21 cellular contexts compared by ENCODE assay signal in genomic region chr12:85005615-85006014, GRCh38. TPM values are rescaled to one million over a fixed set of nuclear protein-coding genes. Genes with fewer than 3 reads are reported as not detected.
DNase-seq lines count a peak whose midpoint lies in the region; ATAC-seq and TF ChIP-seq lines count a peak whose summit lies in the region.
"Had no signal": no experiment of that assay in that cellular context is flagged by ENCODE, and none has a peak within 500 bp of the region (broad histone marks: within the 10 kb centered on the region; RNA-seq: fewer than 3 reads in every experiment).

No MANE protein-coding gene starts in this region.

- peaks cover 13% of the 10 kb centered on the region for H3K9me3 Mint-ChIP-seq in HFFc6

- no peak for TF ChIP-seq EP300 in sigmoid colon (IDR thresholded peaks at IDR 0.05)

- H3K4me3 ChIP-seq in Jurkat, Clone E6-1 (ENCODE audit: low read length) = no peak overlapping the region
- no peak overlapping the region for H3K4me3 ChIP-seq in NB4 (ENCODE audit: low read depth, low read length)
- H3K4me3 ChIP-seq in sigmoid colon = no peak overlapping the region
- H3K4me3 ChIP-seq: SJSA1 had no signal

- no peaks in the 10 kb centered on the region for H3K4me1 Mint-ChIP-seq in HFFc6 (ENCODE audit: low read depth)
- H3K4me1 Mint-ChIP-seq: CD4-positive, CD25-positive, alpha-beta regulatory T cell had no signal

- no peaks in the 10 kb centered on the region for H3K36me3 ChIP-seq in sigmoid colon
- H3K36me3 ChIP-seq: SJSA1 had no signal

- TF ChIP-seq CTCF in NB4 (IDR thresholded peaks at IDR 0.05; ENCODE audit: low read depth, low read length) (no peak), foreskin keratinocyte (conservative IDR thresholded peaks at IDR 0.05) (no peak), sigmoid colon (IDR thresholded peaks at IDR 0.05) (no peak), HFFc6 (IDR thresholded peaks at IDR 0.05) (no peak)

- TF ChIP-seq POLR2A in NB4 (IDR thresholded peaks at IDR 0.05; ENCODE audit: extremely low read depth, insufficient read length) (no peak), sigmoid colon (IDR thresholded peaks at IDR 0.05) (no peak)

- 67 to 89% methylated on average over 1 of the region's 1 CpG for WGBS in sigmoid colon, 2 donors

- H3K4me3 Mint-ChIP-seq in HFFc6 = no peak overlapping the region

- DNase-seq in Jurkat, Clone E6-1 (ENCODE audit: low read depth, low spot score) = peak; percentile 67
- peak; percentile 11 for DNase-seq in NB4 (ENCODE audit: low read depth)
- no peak for DNase-seq in foreskin keratinocyte
- DNase-seq in stimulated activated naive CD8-positive, alpha-beta T cell treated with anti-CD3 and anti-CD28 coated beads, Interleukin-15, Interleukin-2, amounts not matched to agents 100 U/mL and 50 U/mL, for 24 hours = no peak
- DNase-seq in sigmoid colon = no peak
- DNase-seq in iPS-NIHi11 (ENCODE audit: low spot score) = no peak
- no peak for DNase-seq in HFFc6
- DNase-seq: CD4-positive, CD25-positive, alpha-beta regulatory T cell; COR-L47; DMS153; NCI-H1417; NCI-H1694 treated with DMSO at 0.1 percent for 48 hours; NCI-H2081 treated with DMSO at 0.1 percent for 48 hours had no signal

- intact Hi-C loops in sigmoid colon (cut with DNase I) = no loop called here

- no peaks in the 10 kb centered on the region for H3K36me3 Mint-ChIP-seq in HFFc6 (ENCODE audit: low read depth)
- H3K36me3 Mint-ChIP-seq: CD4-positive, CD25-positive, alpha-beta regulatory T cell had no signal

- no peaks in the 10 kb centered on the region for H3K9me3 ChIP-seq in sigmoid colon
- H3K9me3 ChIP-seq: SJSA1 had no signal

- H3K27me3 ChIP-seq in foreskin keratinocyte = no peaks in the 10 kb centered on the region
- H3K27me3 ChIP-seq in sigmoid colon = no peaks in the 10 kb centered on the region
- H3K27me3 ChIP-seq: SJSA1 had no signal

- no peaks in the 10 kb centered on the region for H3K4me1 ChIP-seq in foreskin keratinocyte
- H3K4me1 ChIP-seq in sigmoid colon = no peaks in the 10 kb centered on the region
- H3K4me1 ChIP-seq: SJSA1 had no signal

- H3K27me3 Mint-ChIP-seq in HFFc6 (ENCODE audit: insufficient read depth) = peaks cover 1% of the 10 kb centered on the region
- H3K27me3 Mint-ChIP-seq: CD4-positive, CD25-positive, alpha-beta regulatory T cell had no signal

- H3K27ac ChIP-seq in foreskin keratinocyte (no peak overlapping the region), sigmoid colon (no peak overlapping the region)
- H3K27ac ChIP-seq: HL-60, KMS-11, SJSA1 had no signal

- peak; percentile 18 for ATAC-seq in foreskin keratinocyte
- peak; percentile 49 for ATAC-seq in stimulated activated naive CD8-positive, alpha-beta T cell treated with anti-CD3 and anti-CD28 coated beads, Interleukin-15, Interleukin-2, amounts not matched to agents 100 U/mL and 50 U/mL, for 24 hours
- ATAC-seq: Right ventricle myocardium inferior had no signal

- no peak overlapping the region for H3K27ac Mint-ChIP-seq in HFFc6
- H3K27ac Mint-ChIP-seq: CD4-positive, CD25-positive, alpha-beta regulatory T cell had no signal

RNA-seq across cellular contexts. Expression of gene TSPAN19, which starts 30.5 kb away (rescaled TPM):
- polyA plus RNA-seq in Jurkat, Clone E6-1 (2012; ENCODE audit: insufficient read depth, insufficient read length) = not detected
- total RNA-seq in foreskin keratinocyte (0.17 TPM in 1 of 2 replicates, not detected in the other), sigmoid colon (under 1 TPM in 1 of 4 donors, not detected in 3; 0.81 TPM)
- polyA plus RNA-seq in foreskin keratinocyte (0.07 and 0.28 TPM in 2 replicates), sigmoid colon (not detected)
- total RNA-seq in HFFc6 (2021; fragmentation: NEBNext Ultra II Directional; extraction: Animal tissue kit (Norgen Biotek cat#: 25700)) = not detected
- total RNA-seq: CD4-positive, CD25-positive, alpha-beta regulatory T cell; H4; HT1080; OCI-LY7; SJSA1 had no signal
- polyA plus RNA-seq: BJ; CD4-positive, CD25-positive, alpha-beta regulatory T cell had no signal

RNA-seq across cellular contexts. Expression of gene LRRIQ1, which starts 30.5 kb away (rescaled TPM):
- polyA plus RNA-seq in Jurkat, Clone E6-1 (2012; ENCODE audit: insufficient read depth, insufficient read length) = 2.5 TPM
- total RNA-seq in foreskin keratinocyte (0.60 and 1.0 TPM in 2 replicates), sigmoid colon (under 1 TPM in 3 of 4 donors, not detected in 1; under 0.01 to 0.41 (median 0.33) TPM)
- polyA plus RNA-seq in foreskin keratinocyte (0.35 and 0.73 TPM in 2 replicates), sigmoid colon (under 1 TPM in 1 of 3 donors, not detected in 2; 0.04 TPM)
- total RNA-seq in HFFc6 (2021; fragmentation: NEBNext Ultra II Directional; extraction: Animal tissue kit (Norgen Biotek cat#: 25700)) = under 1 TPM in 2 of 6 experiments, not detected in 4; 0.21 to 0.57 TPM
- total RNA-seq: CD4-positive, CD25-positive, alpha-beta regulatory T cell; OCI-LY7; SJSA1 had no signal
- polyA plus RNA-seq: BJ; CD4-positive, CD25-positive, alpha-beta regulatory T cell had no signal

Comparison
In these comparisons a context has a peak if more than half of its experiments do, and no peak if none do; other contexts are left out.
1. DNase-seq: peak in Jurkat, Clone E6-1 (single experiment) and NB4 (single experiment); none in foreskin keratinocyte (0 of 2), stimulated activated naive CD8-positive, alpha-beta T cell treated with anti-CD3 and anti-CD28 coated beads, Interleukin-15, Interleukin-2, amounts not matched to agents 100 U/mL and 50 U/mL, for 24 hours (single experiment), sigmoid colon (single experiment), iPS-NIHi11 (single experiment) and HFFc6 (single experiment).